In the genomic region with DNA sequence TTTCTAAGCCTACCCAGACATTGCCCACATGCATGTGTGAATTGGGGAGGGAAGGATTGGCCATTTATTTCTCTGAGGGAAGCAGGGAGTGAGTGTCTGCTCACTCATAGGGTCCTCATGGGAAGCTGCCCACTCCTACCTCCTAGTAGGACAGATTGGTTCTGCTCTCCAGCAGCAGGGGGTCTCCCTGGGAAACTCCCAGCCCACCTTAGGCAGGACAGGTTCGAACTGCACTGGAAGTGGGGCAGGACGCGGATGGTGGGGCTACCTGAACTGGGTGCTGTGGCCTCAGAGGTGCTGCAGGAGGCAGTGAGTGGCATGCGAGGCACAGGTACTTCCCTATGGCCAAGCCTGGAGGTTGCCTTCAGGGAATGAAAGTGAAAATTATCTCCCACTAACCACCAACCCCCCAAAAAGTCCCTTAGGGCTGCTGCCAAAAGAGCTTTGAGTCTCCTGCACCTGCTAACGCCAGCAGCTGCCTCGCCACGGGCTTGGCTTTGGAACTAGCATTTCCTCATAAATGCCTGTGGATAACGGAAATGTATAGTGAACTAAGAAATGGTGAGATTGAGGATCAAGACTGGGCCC, we compare ENCODE assay signal across 15 cellular contexts.
A peak's percentile ranks its signal among the peaks of the same experiment; 100 is the strongest.
DNase-seq lines count a peak whose midpoint lies in the region; ATAC-seq and TF ChIP-seq lines count a peak whose summit lies in the region.
"Had no signal": no experiment of that assay in that cellular context is flagged by ENCODE, and none has a peak within 500 bp of the region (broad histone marks: within the 10 kb centered on the region; RNA-seq: fewer than 3 reads in every experiment).

No MANE protein-coding gene starts in this region.

- intact Hi-C loops in vagina (cut with DNase I) = no loop called here

- peaks cover 31% of the 10 kb centered on the region for H3K27me3 Mint-ChIP-seq in activated naive CD4-positive, alpha-beta T cell treated with anti-CD3 and anti-CD28 coated beads, Interleukin-2, amount 10 ng/mL, durations not matched to agents 7 days and 5 days

- H3K36me3 Mint-ChIP-seq in activated naive CD4-positive, alpha-beta T cell treated with anti-CD3 and anti-CD28 coated beads, Interleukin-2, amount 10 ng/mL, durations not matched to agents 7 days and 5 days = peaks cover 25% of the 10 kb centered on the region

- no peaks in the 10 kb centered on the region for H3K36me3 ChIP-seq in WERI-Rb-1
- H3K36me3 ChIP-seq in vagina = no peaks in the 10 kb centered on the region
- H3K36me3 ChIP-seq: gastroesophageal sphincter, stomach had no signal

- peak overlapping the region; percentile 61 for H3K27ac Mint-ChIP-seq in activated naive CD4-positive, alpha-beta T cell treated with anti-CD3 and anti-CD28 coated beads, Interleukin-2, amount 10 ng/mL, durations not matched to agents 7 days and 5 days

- peaks cover 49% of the 10 kb centered on the region for H3K4me1 Mint-ChIP-seq in activated naive CD4-positive, alpha-beta T cell treated with anti-CD3 and anti-CD28 coated beads, Interleukin-2, amount 10 ng/mL, durations not matched to agents 7 days and 5 days

- H3K4me3 ChIP-seq in WERI-Rb-1 (ENCODE audit: low read depth, low read length) (no peak overlapping the region), vagina (no peak overlapping the region)
- H3K4me3 ChIP-seq: gastroesophageal sphincter, stomach had no signal

- H3K27me3 ChIP-seq in WERI-Rb-1 (ENCODE audit: insufficient read depth, low read depth, severe bottlenecking) (peaks cover 29% of the 10 kb centered on the region), vagina (no peaks in the 10 kb centered on the region)

- H3K9me3 ChIP-seq in WERI-Rb-1 (ENCODE audit: severe bottlenecking) (no peaks in the 10 kb centered on the region), vagina (no peaks in the 10 kb centered on the region)
- H3K9me3 ChIP-seq: gastroesophageal sphincter, SK-N-SH, stomach had no signal

- H3K4me3 Mint-ChIP-seq in activated naive CD4-positive, alpha-beta T cell treated with anti-CD3 and anti-CD28 coated beads, Interleukin-2, amount 10 ng/mL, durations not matched to agents 7 days and 5 days = peak overlapping the region; percentile 76

- TF ChIP-seq CTCF in WERI-Rb-1 (IDR thresholded peaks at IDR 0.05; ENCODE audit: low read depth, low read length) = peak; percentile 11; the same call in 1 of the 2 replicates
- TF ChIP-seq CTCF in vagina (IDR thresholded peaks at IDR 0.05) = no peak

- DNase-seq in activated naive CD4-positive, alpha-beta T cell treated with anti-CD3 and anti-CD28 coated beads, Interleukin-2, amount 10 ng/mL, durations not matched to agents 7 days and 5 days = peak; percentile 37
- no peak for DNase-seq in activated naive CD4-positive, alpha-beta T cell treated with anti-CD3 and anti-CD28 coated beads, Interleukin-2, amount 50 U/mL, for 16 hours
- DNase-seq in WERI-Rb-1 (no peak), vagina (ENCODE audit: extremely low spot score in 2 of 2) (peak; percentile 54 to 81), OCI-M1 (lab: John Stamatoyannopoulos, UW) (no peak), amygdala (lab: John Stamatoyannopoulos, UW) (no peak)
- DNase-seq: activated CD4-positive, alpha-beta T cell treated with anti-CD3 and anti-CD28 coated beads for 48 hours; DMS79 treated with DMSO at 0.1 percent for 48 hours; NCI-H187; SK-N-SH; stomach had no signal

- TF ChIP-seq POLR2A in vagina (IDR thresholded peaks at IDR 0.05) = no peak

- H3K9me3 Mint-ChIP-seq in activated naive CD4-positive, alpha-beta T cell treated with anti-CD3 and anti-CD28 coated beads, Interleukin-2, amount 10 ng/mL, durations not matched to agents 7 days and 5 days = no peaks in the 10 kb centered on the region

- ATAC-seq in HG02678 (IDR thresholded peaks at IDR 0.05; ENCODE audit: unreplicated experiment) = peak; percentile 46
- no peak for ATAC-seq in GM18858 (IDR thresholded peaks at IDR 0.05; ENCODE audit: unreplicated experiment)
- ATAC-seq: gastroesophageal sphincter, left lobe of liver had no signal

- CTCF ChIA-PET in activated naive CD4-positive, alpha-beta T cell treated with anti-CD3 and anti-CD28 coated beads, Interleukin-2, amount 10 ng/mL, durations not matched to agents 7 days and 5 days (lab: Charles Lee) = interaction anchor here (1.7 to 13.1 kb wide), 2 partner anchors 27 to 94 kb away, joined by 8 to 169 read pairs; no protein-coding TSS in a partner anchor

- H3K4me1 ChIP-seq in vagina = peaks cover 19% of the 10 kb centered on the region

- H3K27ac ChIP-seq in WERI-Rb-1 = no peak overlapping the region
- no peak overlapping the region for H3K27ac ChIP-seq in vagina
- H3K27ac ChIP-seq: gastroesophageal sphincter, stomach had no signal

Comparison
In these comparisons a context has a peak if more than half of its experiments do, and no peak if none do; other contexts are left out.
1. DNase-seq: peak in activated naive CD4-positive, alpha-beta T cell treated with anti-CD3 and anti-CD28 coated beads, Interleukin-2, amount 10 ng/mL, durations not matched to agents 7 days and 5 days (single experiment) and vagina (2 of 2); none in activated naive CD4-positive, alpha-beta T cell treated with anti-CD3 and anti-CD28 coated beads, Interleukin-2, amount 50 U/mL, for 16 hours (single experiment), WERI-Rb-1 (single experiment), OCI-M1 (single experiment) and amygdala (0 of 56).